ENCODE assay signal across 25 cellular contexts in genomic region chr16:8474576-8474975, GRCh38.
DNase-seq lines count a peak whose midpoint lies in the region; TF ChIP-seq lines count a peak whose summit lies in the region.
"Had no signal": no experiment of that assay in that cellular context is flagged by ENCODE, and none has a peak within 500 bp of the region (broad histone marks: within the 10 kb centered on the region; RNA-seq: fewer than 3 reads in every experiment).

No MANE protein-coding gene starts in this region.

- 26 to 43% (median 33%) methylated on average over 7 to 10 of the region's 10 CpGs for WGBS in adrenal gland, 4 donors

- peaks cover 12% of the 10 kb centered on the region for H3K27me3 Mint-ChIP-seq in nephron progenitor cell (ENCODE audit: low read depth, poor library complexity)
- H3K27me3 Mint-ChIP-seq: activated CD4-positive, alpha-beta T cell treated with anti-CD3 and anti-CD28 coated beads, Interleukin-2, amount 10 ng/mL, durations not matched to agents 7 days and 5 days; activated naive CD8-positive, alpha-beta T cell treated with anti-CD3 and anti-CD28 coated beads, Interleukin-2, amount 10 ng/mL, durations not matched to agents 7 days and 5 days; stimulated activated memory B cell treated with anti-CD40 and anti-IgM and Interleukin-4, amounts not matched to agents 10 μg/mL and 1 μg/mL and 100 μg/mL, for 72 hours had no signal

- no peaks in the 10 kb centered on the region for H3K9me3 ChIP-seq in adrenal gland (replicated peaks in 1 of 3)
- H3K9me3 ChIP-seq: ascending aorta; BLaER1 treated with 17β-estradiol and CSF1 and Interleukin-3, amounts not matched to agents 10 nM and 100 nM; transverse colon had no signal

- H3K4me1 ChIP-seq in adrenal gland (replicated peaks in 1 of 2) = no peaks in the 10 kb centered on the region
- H3K4me1 ChIP-seq: ascending aorta; BLaER1 treated with 17β-estradiol and CSF1 and Interleukin-3, amounts not matched to agents 10 nM and 100 nM; gastroesophageal sphincter; transverse colon had no signal

- H3K9me3 Mint-ChIP-seq in nephron progenitor cell = no peaks in the 10 kb centered on the region
- H3K9me3 Mint-ChIP-seq: activated CD4-positive, alpha-beta T cell treated with anti-CD3 and anti-CD28 coated beads, Interleukin-2, amount 10 ng/mL, durations not matched to agents 7 days and 5 days; activated naive CD8-positive, alpha-beta T cell treated with anti-CD3 and anti-CD28 coated beads, Interleukin-2, amount 10 ng/mL, durations not matched to agents 7 days and 5 days; activated T-cell treated with anti-CD3 and anti-CD28 coated beads, Interleukin-2, amount 50 U/mL, for 24 hours; GM23338; stimulated activated memory B cell treated with anti-CD40 and anti-IgM and Interleukin-4, amounts not matched to agents 10 μg/mL and 1 μg/mL and 100 μg/mL, for 72 hours had no signal

- TF ChIP-seq POLR2A in adrenal gland (IDR thresholded peaks at IDR 0.05) = no peak

- no peak overlapping the region for H3K4me3 ChIP-seq in adrenal gland
- H3K4me3 ChIP-seq: ascending aorta; BLaER1 treated with 17β-estradiol and CSF1 and Interleukin-3, amounts not matched to agents 10 nM and 100 nM; gastroesophageal sphincter; GM23338; lung; transverse colon had no signal

- H3K36me3 Mint-ChIP-seq in nephron progenitor cell (ENCODE audit: low read depth) = no peaks in the 10 kb centered on the region
- H3K36me3 Mint-ChIP-seq: activated naive CD8-positive, alpha-beta T cell treated with anti-CD3 and anti-CD28 coated beads, Interleukin-2, amount 10 ng/mL, durations not matched to agents 7 days and 5 days; natural killer cell treated with Interleukin-12 subunit alpha and Interleukin-12 subunit beta and Interleukin-15 and Interleukin-18, amount 100 ng/mL, for 72 hours; stimulated activated memory B cell treated with anti-CD40 and anti-IgM and Interleukin-4, amounts not matched to agents 10 μg/mL and 1 μg/mL and 100 μg/mL, for 72 hours had no signal

- H3K4me3 Mint-ChIP-seq in nephron progenitor cell = no peak overlapping the region
- H3K4me3 Mint-ChIP-seq: activated CD4-positive, alpha-beta T cell treated with anti-CD3 and anti-CD28 coated beads, Interleukin-2, amount 10 ng/mL, durations not matched to agents 7 days and 5 days; activated naive CD8-positive, alpha-beta T cell treated with anti-CD3 and anti-CD28 coated beads, Interleukin-2, amount 10 ng/mL, durations not matched to agents 7 days and 5 days; activated T-cell treated with anti-CD3 and anti-CD28 coated beads, Interleukin-2, amount 50 U/mL, for 24 hours; GM23338; natural killer cell treated with Interleukin-12 subunit alpha and Interleukin-12 subunit beta and Interleukin-15 and Interleukin-18, amount 100 ng/mL, for 72 hours; stimulated activated memory B cell treated with anti-CD40 and anti-IgM and Interleukin-4, amounts not matched to agents 10 μg/mL and 1 μg/mL and 100 μg/mL, for 72 hours had no signal

- intact Hi-C loops in adrenal gland (cut with DNase I) = no loop called here

- peak overlapping the region; percentile 13 for H3K27ac Mint-ChIP-seq in nephron progenitor cell
- H3K27ac Mint-ChIP-seq: activated CD4-positive, alpha-beta T cell treated with anti-CD3 and anti-CD28 coated beads, Interleukin-2, amount 10 ng/mL, durations not matched to agents 7 days and 5 days; activated naive CD8-positive, alpha-beta T cell treated with anti-CD3 and anti-CD28 coated beads, Interleukin-2, amount 10 ng/mL, durations not matched to agents 7 days and 5 days; activated T-cell treated with anti-CD3 and anti-CD28 coated beads, Interleukin-2, amount 50 U/mL, for 24 hours; GM23338; natural killer cell treated with Interleukin-12 subunit alpha and Interleukin-12 subunit beta and Interleukin-15 and Interleukin-18, amount 100 ng/mL, for 72 hours; stimulated activated memory B cell treated with anti-CD40 and anti-IgM and Interleukin-4, amounts not matched to agents 10 μg/mL and 1 μg/mL and 100 μg/mL, for 72 hours had no signal

- H3K27ac ChIP-seq in adrenal gland = no peak overlapping the region
- H3K27ac ChIP-seq: ascending aorta; BLaER1 treated with 17β-estradiol and CSF1 and Interleukin-3, amounts not matched to agents 10 nM and 100 nM; gastroesophageal sphincter; transverse colon had no signal

- no peaks in the 10 kb centered on the region for H3K27me3 ChIP-seq in adrenal gland
- H3K27me3 ChIP-seq: ascending aorta; BLaER1 treated with 17β-estradiol and CSF1 and Interleukin-3, amounts not matched to agents 10 nM and 100 nM; gastroesophageal sphincter; transverse colon had no signal

- H3K36me3 ChIP-seq in adrenal gland (replicated peaks in 1 of 2) = no peaks in the 10 kb centered on the region
- H3K36me3 ChIP-seq: ascending aorta; BLaER1 treated with 17β-estradiol and CSF1 and Interleukin-3, amounts not matched to agents 10 nM and 100 nM; gastroesophageal sphincter; transverse colon had no signal

- TF ChIP-seq CTCF in nephron progenitor cell (IDR thresholded peaks at IDR 0.05) (no peak), adrenal gland (IDR thresholded peaks at IDR 0.05) (no peak)

- peak; percentile 25 for DNase-seq in DMS79 (lab: John Stamatoyannopoulos, UW)
- DNase-seq in NCI-H1105 treated with DMSO at 0.1 percent for 48 hours (lab: John Stamatoyannopoulos, UW) = peak; percentile 66
- peak; percentile 64 for DNase-seq in NCI-H69 (lab: John Stamatoyannopoulos, UW)
- peak; percentile 10 for DNase-seq in nephron progenitor cell
- DNase-seq in HCEC 1CT = no peak
- no peak for DNase-seq in adrenal gland
- DNase-seq in activated CD4-positive, alpha-beta T cell treated with anti-CD3 and anti-CD28 coated beads, Interleukin-2, amount 50 U/mL, for 1 hour = no peak
- DNase-seq: activated CD4-positive, alpha-beta T cell treated with anti-CD3 and anti-CD28 coated beads, Interleukin-2, amount 10 ng/mL, durations not matched to agents 7 days and 5 days; activated gamma-delta T cell; activated naive CD8-positive, alpha-beta T cell treated with anti-CD3 and anti-CD28 coated beads, Interleukin-2, amount 10 ng/mL, durations not matched to agents 7 days and 5 days; activated T-cell treated with anti-CD3 and anti-CD28 coated beads, Interleukin-2, amount 50 U/mL, for 24 hours; hippocampal formation; IMR-90; MV-4-11; NCI-H2081; NCI-H510A; SHP77 treated with DMSO at 0.1 percent for 48 hours; transverse colon had no signal

- H3K4me1 Mint-ChIP-seq in nephron progenitor cell = peaks cover 16% of the 10 kb centered on the region
- H3K4me1 Mint-ChIP-seq: activated CD4-positive, alpha-beta T cell treated with anti-CD3 and anti-CD28 coated beads, Interleukin-2, amount 10 ng/mL, durations not matched to agents 7 days and 5 days; activated naive CD8-positive, alpha-beta T cell treated with anti-CD3 and anti-CD28 coated beads, Interleukin-2, amount 10 ng/mL, durations not matched to agents 7 days and 5 days; GM23338; stimulated activated memory B cell treated with anti-CD40 and anti-IgM and Interleukin-4, amounts not matched to agents 10 μg/mL and 1 μg/mL and 100 μg/mL, for 72 hours had no signal

Comparison
In these comparisons a context has a peak if more than half of its experiments do, and no peak if none do; other contexts are left out.
1. DNase-seq: peak in DMS79 (single experiment), NCI-H1105 treated with DMSO at 0.1 percent for 48 hours (single experiment), NCI-H69 (single experiment) and nephron progenitor cell (single experiment); none in HCEC 1CT (single experiment), adrenal gland (0 of 7) and activated CD4-positive, alpha-beta T cell treated with anti-CD3 and anti-CD28 coated beads, Interleukin-2, amount 50 U/mL, for 1 hour (single experiment).